Comparison of ENCODE assay signal across 31 cellular contexts in the genomic region with DNA sequence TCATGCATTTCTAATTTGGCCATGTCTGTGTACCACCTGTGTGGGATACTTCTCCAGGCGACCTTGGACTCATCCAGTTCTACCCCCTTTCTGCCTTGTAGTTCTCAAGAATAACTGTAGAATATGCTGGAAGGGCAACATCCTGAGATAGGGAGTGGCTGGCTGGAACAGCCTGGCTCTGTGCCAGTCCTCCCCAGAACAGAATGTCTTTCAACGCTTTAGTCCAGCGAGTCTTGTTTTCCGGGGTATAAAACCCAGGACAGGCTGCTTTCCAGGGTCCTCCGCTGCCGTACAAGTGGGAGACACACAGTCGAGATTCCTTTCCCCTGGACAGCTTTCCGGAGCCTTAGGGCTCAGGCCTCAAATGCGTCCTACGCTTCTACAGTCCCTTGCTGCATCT.
"Had no signal": no experiment of that assay in that cellular context is flagged by ENCODE, and none has a peak within 500 bp of the region (broad histone marks: within the 10 kb centered on the region; RNA-seq: fewer than 3 reads in every experiment).

No MANE protein-coding gene starts in this region.

- H3K36me3 Mint-ChIP-seq: activated naive CD4-positive, alpha-beta T cell treated with anti-CD3 and anti-CD28 coated beads, Interleukin-2, amount 50 U/mL, for 24 hours; activated naive CD8-positive, alpha-beta T cell treated with anti-CD3 and anti-CD28 coated beads, Interleukin-2, amount 10 ng/mL, durations not matched to agents 7 days and 5 days had no signal

- H3K36me3 ChIP-seq: ascending aorta, cardiac muscle cell, MG63, Peyer's patch, SJSA1 had no signal

- H3K27ac Mint-ChIP-seq: activated CD4-positive, alpha-beta T cell treated with anti-CD3 and anti-CD28 coated beads, Interleukin-2, amount 10 ng/mL, durations not matched to agents 24 days and 14 days; activated CD8-positive, alpha-beta T cell treated with anti-CD3 and anti-CD28 coated beads for 36 hours; activated naive CD4-positive, alpha-beta T cell treated with anti-CD3 and anti-CD28 coated beads, Interleukin-2, amount 50 U/mL, for 24 hours; activated naive CD8-positive, alpha-beta T cell treated with anti-CD3 and anti-CD28 coated beads, Interleukin-2, amount 10 ng/mL, durations not matched to agents 7 days and 5 days; activated T-cell treated with anti-CD3 and anti-CD28 coated beads, Interleukin-2, amount 50 U/mL, for 24 hours; activated T-helper 2 cell treated with anti-CD3 and anti-CD28 coated beads, Interferon-gamma antibody, Interleukin-2, Interleukin-4, amounts not matched to agents 10 μg/mL and 5 μg/mL and 100 μg/mL, durations not matched to agents 14 hours and 24 hours and 36 hours; T-helper 1 cell treated with Interleukin-12 subunit alpha and Interleukin-12 subunit beta and Interleukin-4 antibody, amounts not matched to agents 30 μg/mL and 1 μg/mL, for 36 hours; T-helper 2 cell treated with Interferon-gamma antibody and Interleukin-4, amounts not matched to agents 5 μg/mL and 100 μg/mL, for 36 hours had no signal

- DNase-seq: activated CD4-positive, alpha-beta T cell treated with anti-CD3 and anti-CD28 coated beads, Interleukin-2, amount 10 ng/mL, durations not matched to agents 24 days and 14 days; activated CD4-positive, alpha-beta T cell treated with anti-CD3 and anti-CD28 coated beads, Interleukin-2, amount 50 U/mL, for 4 hours; activated CD8-positive, alpha-beta T cell treated with anti-CD3 and anti-CD28 coated beads for 36 hours; activated gamma-delta T cell; activated naive CD4-positive, alpha-beta T cell treated with Interleukin-2 at 50 U/mL for 16 hours; activated naive CD8-positive, alpha-beta T cell treated with anti-CD3 and anti-CD28 coated beads, Interleukin-2, amount 10 ng/mL, durations not matched to agents 7 days and 5 days; activated T-cell treated with anti-CD3 and anti-CD28 coated beads, Interleukin-2, amount 50 U/mL, for 24 hours; amygdala; Kasumi-1; MG63; MV-4-11; NCI-H1092; NCI-H1436 treated with DMSO at 0.1 percent for 48 hours; NCI-H1694 treated with DMSO at 0.1 percent for 48 hours; NCI-H2029; NCI-H345; NCI-H524 treated with DMSO at 0.1 percent for 48 hours; NCI-H748 treated with DMSO at 0.1 percent for 48 hours; NK-92 treated with Interleukin-12 subunit alpha and Interleukin-12 subunit beta, amount 100 ng/mL, for 24 hours; PC-3; Peyer's patch; RPMI8226; SHP77 treated with DMSO at 0.1 percent for 48 hours; SK-N-SH had no signal

- H3K4me3 Mint-ChIP-seq: activated CD4-positive, alpha-beta T cell treated with anti-CD3 and anti-CD28 coated beads, Interleukin-2, amount 10 ng/mL, durations not matched to agents 24 days and 14 days; activated CD8-positive, alpha-beta T cell treated with anti-CD3 and anti-CD28 coated beads for 36 hours; activated naive CD4-positive, alpha-beta T cell treated with anti-CD3 and anti-CD28 coated beads, Interleukin-2, amount 50 U/mL, for 24 hours; activated naive CD8-positive, alpha-beta T cell treated with anti-CD3 and anti-CD28 coated beads, Interleukin-2, amount 10 ng/mL, durations not matched to agents 7 days and 5 days; activated T-cell treated with anti-CD3 and anti-CD28 coated beads, Interleukin-2, amount 50 U/mL, for 24 hours; T-helper 1 cell treated with Interleukin-12 subunit alpha and Interleukin-12 subunit beta and Interleukin-4 antibody, amounts not matched to agents 30 μg/mL and 1 μg/mL, for 36 hours; T-helper 2 cell treated with Interferon-gamma antibody and Interleukin-4, amounts not matched to agents 5 μg/mL and 100 μg/mL, for 36 hours had no signal

- ATAC-seq: activated CD8-positive, alpha-beta T cell treated with anti-CD3 and anti-CD28 coated beads for 36 hours; PC-3 had no signal

- H3K9me3 ChIP-seq: SK-N-SH had no signal

- H3K4me3 ChIP-seq: ascending aorta, cardiac muscle cell, MG63, Peyer's patch, SJSA1 had no signal

- H3K27me3 ChIP-seq: ascending aorta, MG63, SJSA1 had no signal

- H3K27ac ChIP-seq: ascending aorta, cardiac muscle cell, Peyer's patch, SJSA1 had no signal

- H3K9me3 Mint-ChIP-seq: activated CD4-positive, alpha-beta T cell treated with anti-CD3 and anti-CD28 coated beads, Interleukin-2, amount 10 ng/mL, durations not matched to agents 24 days and 14 days; activated naive CD8-positive, alpha-beta T cell treated with anti-CD3 and anti-CD28 coated beads, Interleukin-2, amount 10 ng/mL, durations not matched to agents 7 days and 5 days; activated T-cell treated with anti-CD3 and anti-CD28 coated beads, Interleukin-2, amount 50 U/mL, for 24 hours; activated T-helper 2 cell treated with anti-CD3 and anti-CD28 coated beads, Interferon-gamma antibody, Interleukin-2, Interleukin-4, amounts not matched to agents 10 μg/mL and 5 μg/mL and 100 μg/mL, durations not matched to agents 14 hours and 24 hours and 36 hours; T-helper 2 cell treated with Interferon-gamma antibody and Interleukin-4, amounts not matched to agents 5 μg/mL and 100 μg/mL, for 36 hours had no signal
